Comparison of ENCODE assay signal across 9 cellular contexts in genomic region chr7:137626469-137627067, GRCh38.
DNase-seq lines count a peak whose midpoint lies in the region; ATAC-seq and TF ChIP-seq lines count a peak whose summit lies in the region.
"Had no signal": no experiment of that assay in that cellular context is flagged by ENCODE, and none has a peak within 500 bp of the region (broad histone marks: within the 10 kb centered on the region; RNA-seq: fewer than 3 reads in every experiment).

No MANE protein-coding gene starts in this region.

- H3K4me3 ChIP-seq in colonic mucosa: no peak overlapping the region
- H3K4me3 ChIP-seq in upper lobe of left lung: no peak overlapping the region
- H3K4me3 ChIP-seq: BLaER1 treated with 17β-estradiol and CSF1 and Interleukin-3, amounts not matched to agents 10 nM and 100 nM had no signal

- no peaks in the 10 kb centered on the region for H3K4me1 ChIP-seq in colonic mucosa
- H3K4me1 ChIP-seq in upper lobe of left lung: no peaks in the 10 kb centered on the region
- H3K4me1 ChIP-seq: BLaER1 treated with 17β-estradiol and CSF1 and Interleukin-3, amounts not matched to agents 10 nM and 100 nM had no signal

- H3K27me3 ChIP-seq in colonic mucosa (no peaks in the 10 kb centered on the region), upper lobe of left lung (no peaks in the 10 kb centered on the region)

- DNase-seq in NCI-H1417 (lab: John Stamatoyannopoulos, UW) (peak in 2 of 3 experiments; percentile 34), NCI-H1417 treated with DMSO at 0.1 percent for 48 hours (lab: John Stamatoyannopoulos, UW) (no peak), RPMI8226 (peak; percentile 58), colonic mucosa (peak; percentile 38), medulla oblongata (ENCODE audit: extremely low spot score) (peak; percentile 81), upper lobe of left lung (no peak)

- H3K9ac ChIP-seq in colonic mucosa (ENCODE audit: low read depth in 2 of 2, low read length in 2 of 2): no peak overlapping the region
- H3K9ac ChIP-seq: BLaER1 treated with 17β-estradiol and CSF1 and Interleukin-3, amounts not matched to agents 10 nM and 100 nM had no signal

- TF ChIP-seq POLR2A in upper lobe of left lung (IDR thresholded peaks at IDR 0.05): no peak

- no peaks in the 10 kb centered on the region for H3K36me3 ChIP-seq in colonic mucosa
- H3K36me3 ChIP-seq in upper lobe of left lung: no peaks in the 10 kb centered on the region
- H3K36me3 ChIP-seq: BLaER1 treated with 17β-estradiol and CSF1 and Interleukin-3, amounts not matched to agents 10 nM and 100 nM had no signal

- intact Hi-C loops in colonic mucosa (cut with DNase I): no loop called here

- no peak for TF ChIP-seq EP300 in upper lobe of left lung (IDR thresholded peaks at IDR 0.05)

- ATAC-seq in GM19397 (IDR thresholded peaks at IDR 0.05; ENCODE audit: unreplicated experiment): peak; percentile 81
- ATAC-seq in HG03520 (IDR thresholded peaks at IDR 0.05; ENCODE audit: unreplicated experiment): peak; percentile 72
- peak; percentile 34 to 53 for ATAC-seq in upper lobe of left lung (ENCODE audit: low FRiP score in 2 of 2)

- H3K9me3 ChIP-seq in colonic mucosa (no peaks in the 10 kb centered on the region), upper lobe of left lung (no peaks in the 10 kb centered on the region)

- TF ChIP-seq CTCF in colonic mucosa (IDR thresholded peaks at IDR 0.05): peak; percentile 58
- peak in 4 of 6 experiments; percentile 35 to 59 (median 50) for TF ChIP-seq CTCF in upper lobe of left lung (IDR thresholded peaks at IDR 0.05)

- 12 to 15% methylated on average over 8 of the region's 8 CpGs for WGBS in upper lobe of left lung, 2 donors

- H3K27ac ChIP-seq in colonic mucosa: no peak overlapping the region
- no peak overlapping the region for H3K27ac ChIP-seq in upper lobe of left lung
- H3K27ac ChIP-seq: BLaER1 treated with 17β-estradiol and CSF1 and Interleukin-3, amounts not matched to agents 10 nM and 100 nM had no signal

Comparison
In these comparisons a context has a peak if more than half of its experiments do, and no peak if none do; other contexts are left out.
1. DNase-seq: peak in NCI-H1417 (2 of 3), RPMI8226 (single experiment), colonic mucosa (single experiment) and medulla oblongata (single experiment); none in NCI-H1417 treated with DMSO at 0.1 percent for 48 hours (single experiment) and upper lobe of left lung (0 of 2).
2. Peak in every context shown above with its lines, with median percentiles within 50 percentile points of each other: ATAC-seq.